ENCODE assay signal across 10 cellular contexts in the genomic region with DNA sequence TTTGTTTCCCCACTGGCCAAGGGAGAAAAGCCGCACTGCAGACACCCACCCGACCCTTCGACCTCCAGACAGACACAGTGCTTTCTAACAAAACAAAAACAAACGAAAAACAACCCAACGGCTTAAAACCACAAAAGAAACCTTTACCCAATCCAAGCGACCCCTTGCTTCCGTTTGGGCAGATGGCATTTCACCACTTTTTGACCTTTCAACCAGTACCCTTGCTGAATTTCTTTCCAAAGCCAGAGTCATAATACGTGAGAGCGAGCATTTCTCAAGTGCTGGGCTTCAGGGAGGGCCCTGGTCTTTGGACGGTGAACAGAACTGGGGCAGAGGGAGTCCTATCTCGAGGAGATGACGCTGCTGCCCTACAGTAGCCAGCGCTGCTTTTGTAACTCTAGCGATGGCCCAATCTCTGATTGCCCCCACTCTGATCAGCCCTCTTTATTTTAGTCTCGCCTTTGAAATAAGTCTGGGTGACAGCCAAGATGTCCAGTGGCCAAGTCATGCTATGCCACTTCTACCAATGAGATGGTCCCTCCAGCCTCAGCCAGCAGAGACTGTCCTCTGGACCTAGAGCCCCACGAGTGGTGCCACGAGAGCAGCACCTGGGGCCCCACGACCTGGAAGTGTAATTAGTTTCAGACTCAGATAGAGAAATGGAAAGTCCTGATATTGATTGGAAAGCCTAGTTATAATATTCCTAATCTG. TPM values are rescaled to one million over a fixed set of nuclear protein-coding genes. Genes with fewer than 3 reads are reported as not detected.
DNase-seq lines count a peak whose midpoint lies in the region; ATAC-seq and TF ChIP-seq lines count a peak whose summit lies in the region.
"Had no signal": no experiment of that assay in that cellular context is flagged by ENCODE, and none has a peak within 500 bp of the region (broad histone marks: within the 10 kb centered on the region; RNA-seq: fewer than 3 reads in every experiment).

No MANE protein-coding gene starts in this region.

- peak in 1 of 3 donors; percentile 15 for DNase-seq in CD4-positive, CD25-positive, alpha-beta regulatory T cell
- DNase-seq in NB4 (ENCODE audit: low read depth), result peak; percentile 95
- DNase-seq in dermis microvascular lymphatic vessel endothelial cell (ENCODE audit: low read depth in 2 of 2), result peak; percentile 45 to 72
- no peak for DNase-seq in HAP-1 (ENCODE audit: low spot score in 2 of 2)
- no peak for DNase-seq in GM20000 (ENCODE audit: low spot score)
- no peak for DNase-seq in T-helper 9 cell
- DNase-seq: effector CD4-positive, alpha-beta T cell; kidney glomerular epithelial cell had no signal

- H3K27ac Mint-ChIP-seq in CD4-positive, CD25-positive, alpha-beta regulatory T cell, result peak overlapping the region in 2 of 3 donors; percentile 82 to 86

- H3K4me3 Mint-ChIP-seq in CD4-positive, CD25-positive, alpha-beta regulatory T cell, result peak overlapping the region in 1 of 4 donors; percentile 3

- H3K27ac ChIP-seq in CD4-positive, CD25-positive, alpha-beta regulatory T cell (ENCODE audit: insufficient read depth, low read length, poor library complexity, severe bottlenecking), result no peak overlapping the region
- peak overlapping the region; percentile 72 for H3K27ac ChIP-seq in neutrophil

- no peaks in the 10 kb centered on the region for H3K9me3 ChIP-seq in CD4-positive, CD25-positive, alpha-beta regulatory T cell (ENCODE audit: control insufficient read depth in 2 of 2, low read length in 2 of 2)
- H3K9me3 ChIP-seq in neutrophil, result no peaks in the 10 kb centered on the region
- H3K9me3 ChIP-seq in HAP-1, result no peaks in the 10 kb centered on the region

- H3K36me3 Mint-ChIP-seq in CD4-positive, CD25-positive, alpha-beta regulatory T cell, result no peaks in the 10 kb centered on the region

- TF ChIP-seq CTCF in NB4 (IDR thresholded peaks at IDR 0.05; ENCODE audit: low read depth, low read length) (no peak), neutrophil (IDR thresholded peaks at IDR 0.05) (no peak), GM20000 (IDR thresholded peaks at IDR 0.05; ENCODE audit: extremely low read depth, missing control alignments) (no peak)

- no peaks in the 10 kb centered on the region for H3K36me3 ChIP-seq in CD4-positive, CD25-positive, alpha-beta regulatory T cell (ENCODE audit: control insufficient read depth, insufficient read depth, low read length)
- H3K36me3 ChIP-seq in neutrophil (no peaks in the 10 kb centered on the region), HAP-1 (replicated peaks) (no peaks in the 10 kb centered on the region)

- in situ Hi-C loops in HAP-1 (cut with MboI; ENCODE audit: low sequenced_read_pairs), result no loop called here

- H3K4me3 ChIP-seq in CD4-positive, CD25-positive, alpha-beta regulatory T cell (ENCODE audit: low read depth, low read length), result no peak overlapping the region
- peak overlapping the region; percentile 14 for H3K4me3 ChIP-seq in NB4 (ENCODE audit: low read depth, low read length)
- H3K4me3 ChIP-seq in neutrophil (ENCODE audit: low read depth in 1 of 2, low read length in 1 of 2), result peak overlapping the region; percentile 43
- H3K4me3 ChIP-seq in HAP-1, result no peak overlapping the region

- peaks cover 0 to 3% (median 0%) of the 10 kb centered on the region in 7 donors for H3K9me3 Mint-ChIP-seq in CD4-positive, CD25-positive, alpha-beta regulatory T cell

- H3K27me3 ChIP-seq in CD4-positive, CD25-positive, alpha-beta regulatory T cell (ENCODE audit: control insufficient read depth, insufficient read depth, low read length), result no peaks in the 10 kb centered on the region
- H3K27me3 ChIP-seq in neutrophil (no peaks in the 10 kb centered on the region), HAP-1 (ENCODE audit: low read depth) (no peaks in the 10 kb centered on the region)

- H3K4me1 Mint-ChIP-seq in CD4-positive, CD25-positive, alpha-beta regulatory T cell, result peaks cover 18 to 55% (median 35%) of the 10 kb centered on the region in 4 donors

- ATAC-seq in CD4-positive, CD25-positive, alpha-beta regulatory T cell (ENCODE audit: low read depth in 2 of 2), result no peak
- ATAC-seq in GM19351 (IDR thresholded peaks at IDR 0.05; ENCODE audit: unreplicated experiment), result no peak

- H3K4me1 ChIP-seq in CD4-positive, CD25-positive, alpha-beta regulatory T cell (ENCODE audit: control insufficient read depth, insufficient read depth, low read length, poor library complexity, severe bottlenecking), result peaks cover 30% of the 10 kb centered on the region
- H3K4me1 ChIP-seq in neutrophil (ENCODE audit: control insufficient read depth in 1 of 2, insufficient read depth in 1 of 2, low read depth in 1 of 2, low read length in 1 of 2) (peaks cover 47 to 52% of the 10 kb centered on the region in 2 experiments), HAP-1 (peaks cover 10% of the 10 kb centered on the region)

- H3K27me3 Mint-ChIP-seq in CD4-positive, CD25-positive, alpha-beta regulatory T cell, result peaks cover 5% of the 10 kb centered on the region

- no peak for TF ChIP-seq POLR2A in NB4 (IDR thresholded peaks at IDR 0.05; ENCODE audit: extremely low read depth, insufficient read length)

RNA-seq across cellular contexts. Expression of a gene that starts 21.9 kb away (rescaled TPM):
- total RNA-seq in CD4-positive, CD25-positive, alpha-beta regulatory T cell, result 26.3 TPM
- polyA plus RNA-seq in CD4-positive, CD25-positive, alpha-beta regulatory T cell, result 1 to 10 TPM; 1.8 to 3.3 (median 2.5) TPM
- total RNA-seq in dermis microvascular lymphatic vessel endothelial cell, result 35.5 and 36.2 TPM in 2 replicates

RNA-seq across cellular contexts. Expression of a gene that starts 40.0 kb away (rescaled TPM):
- total RNA-seq in CD4-positive, CD25-positive, alpha-beta regulatory T cell, result not detected
- not detected for polyA plus RNA-seq in CD4-positive, CD25-positive, alpha-beta regulatory T cell
- total RNA-seq in dermis microvascular lymphatic vessel endothelial cell, result 0.13 and 0.51 TPM in 2 replicates

Comparison
In these comparisons a context has a peak if more than half of its experiments do, and no peak if none do; other contexts are left out.
1. DNase-seq: peak in NB4 (single experiment) and dermis microvascular lymphatic vessel endothelial cell (2 of 2); none in HAP-1 (0 of 2), GM20000 (single experiment) and T-helper 9 cell (single experiment).
2. H3K4me3 ChIP-seq: peak in NB4 (single experiment) and neutrophil (2 of 2); none in CD4-positive, CD25-positive, alpha-beta regulatory T cell (single experiment) and HAP-1 (single experiment).